10 cellular contexts compared by ENCODE assay signal in genomic region chr9:9492506-9492905, GRCh38.
"Had no signal": no experiment of that assay in that cellular context is flagged by ENCODE, and none has a peak within 500 bp of the region (broad histone marks: within the 10 kb centered on the region; RNA-seq: fewer than 3 reads in every experiment).

No MANE protein-coding gene starts in this region.

- DNase-seq: GM23248, GOT3, H7, HFFc6, KBM-7 had no signal

- H3K36me3 ChIP-seq: HAP-1 had no signal

- H3K4me3 ChIP-seq: GM23248, HAP-1 had no signal

- H3K4me3 Mint-ChIP-seq: HFFc6, IgD-negative memory B cell had no signal

- FAIRE-seq: HepG2 had no signal

- H3K9ac ChIP-seq: GM23248 had no signal

- H3K4me1 Mint-ChIP-seq: IgD-negative memory B cell had no signal

- H3K27me3 Mint-ChIP-seq: IgD-negative memory B cell had no signal

- H3K27ac ChIP-seq: GM23248, HL-60 had no signal

- H3K36me3 Mint-ChIP-seq: IgD-negative memory B cell had no signal

- H2AFZ ChIP-seq: GM23248 had no signal

- H3K27ac Mint-ChIP-seq: HFFc6, IgD-negative memory B cell had no signal

- H3K9me3 ChIP-seq: HAP-1 had no signal

- ATAC-seq: HCT116, HepG2 had no signal
